Comparison of ENCODE assay signal across 13 cellular contexts in genomic region chr9:94866770-94867169, GRCh38.
DNase-seq lines count a peak whose midpoint lies in the region; ATAC-seq, FAIRE-seq and TF ChIP-seq lines count a peak whose summit lies in the region.
"Had no signal": no experiment of that assay in that cellular context is flagged by ENCODE, and none has a peak within 500 bp of the region (broad histone marks: within the 10 kb centered on the region; RNA-seq: fewer than 3 reads in every experiment).

No MANE protein-coding gene starts in this region.

- POLR2A ChIA-PET in HCT116 (lab: Charles Lee): interaction anchor here (0.6 to 1.2 kb wide), 3 partner anchors 12 to 77 kb away, joined by 3 to 5 read pairs (median 3); no protein-coding TSS in a partner anchor

- peak overlapping the region in 1 of 2 experiments; percentile 36; a peak in 2 of 4 replicates for H3K4me3 ChIP-seq in HCT116 (replicated peaks in 1 of 2; ENCODE audit: low read depth in 1 of 2, low read length in 2 of 2)
- H3K4me3 ChIP-seq in WERI-Rb-1 (ENCODE audit: low read depth, low read length): no peak overlapping the region
- H3K4me3 ChIP-seq in skeletal muscle tissue (ENCODE audit: low read length in 3 of 3): no peak overlapping the region
- H3K4me3 ChIP-seq: GM12878 had no signal

- H3K4me1 ChIP-seq in HCT116 (ENCODE audit: control insufficient read depth in 1 of 2, insufficient read depth in 2 of 2, low read length in 2 of 2) (peaks cover 44 to 58% of the 10 kb centered on the region in 2 experiments), skeletal muscle tissue (ENCODE audit: control insufficient read depth in 3 of 3, insufficient read depth in 3 of 3, low read length in 3 of 3) (peaks cover 56 to 63% (median 56%) of the 10 kb centered on the region in 3 donors)

- DNase-seq in HCT116 (ENCODE audit: low read depth, low spot score) (no peak), WERI-Rb-1 (no peak), SW 1271 (lab: John Stamatoyannopoulos, UW) (no peak), NCI-H345 treated with DMSO at 0.1 percent for 48 hours (lab: John Stamatoyannopoulos, UW; ENCODE audit: unreplicated experiment) (no peak)
- DNase-seq: activated CD8-positive, alpha-beta memory T cell treated with anti-CD3 and anti-CD28 coated beads, Interleukin-2, amount 50 U/mL, for 4 hours; T-helper 17 cell had no signal

- no peaks in the 10 kb centered on the region for H3K36me3 ChIP-seq in HCT116 (ENCODE audit: control insufficient read depth in 1 of 2, insufficient read depth in 2 of 2, low read length in 2 of 2)
- no peaks in the 10 kb centered on the region for H3K36me3 ChIP-seq in WERI-Rb-1
- H3K36me3 ChIP-seq in skeletal muscle tissue (ENCODE audit: control insufficient read depth in 3 of 3, insufficient read depth in 3 of 3, low read length in 3 of 3): no peaks in the 10 kb centered on the region

- TF ChIP-seq POLR2A in HCT116 (IDR thresholded peaks at IDR 0.05; ENCODE audit: borderline replicate concordance, extremely low read depth, insufficient read depth, insufficient read length): no peak

- no peak overlapping the region for H2AFZ ChIP-seq in HCT116 (ENCODE audit: low read depth, low read length, poor library complexity, severe bottlenecking)

- H3K79me2 ChIP-seq in HCT116 (ENCODE audit: insufficient read depth, low read length): no peaks in the 10 kb centered on the region

- H3K9me3 ChIP-seq in HCT116 (ENCODE audit: control insufficient read depth in 1 of 2, insufficient read depth in 1 of 2, low read depth in 1 of 2, low read length in 2 of 2): no peaks in the 10 kb centered on the region
- no peaks in the 10 kb centered on the region for H3K9me3 ChIP-seq in WERI-Rb-1 (ENCODE audit: severe bottlenecking)
- no peaks in the 10 kb centered on the region for H3K9me3 ChIP-seq in skeletal muscle tissue (ENCODE audit: control insufficient read depth in 3 of 3, low read length in 3 of 3)

- peak overlapping the region; percentile 71 for H3K4me2 ChIP-seq in HCT116 (ENCODE audit: low read length)
- H3K4me2 ChIP-seq: KMS-11 had no signal

- H4K20me1 ChIP-seq in HCT116 (ENCODE audit: insufficient read depth): no peaks in the 10 kb centered on the region

- TF ChIP-seq CTCF in HCT116 (IDR thresholded peaks at IDR 0.05 in 2 of 3, conservative IDR thresholded peaks at IDR 0.05 in 1 of 3; ENCODE audit: borderline replicate concordance in 1 of 3, insufficient read depth in 1 of 3, low read depth in 2 of 3, low read length in 2 of 3) (no peak), WERI-Rb-1 (IDR thresholded peaks at IDR 0.05; ENCODE audit: low read depth, low read length) (no peak)

- no peak for ATAC-seq in HCT116
- ATAC-seq in GM21447 (IDR thresholded peaks at IDR 0.05; ENCODE audit: unreplicated experiment): no peak
- no peak for ATAC-seq in GM21515 (IDR thresholded peaks at IDR 0.05; ENCODE audit: unreplicated experiment)
- ATAC-seq: GM12878, T-helper 17 cell had no signal

- peak overlapping the region; percentile 44 for H3K9ac ChIP-seq in HCT116 (ENCODE audit: low read length)
- peak overlapping the region; percentile 59 to 69 (median 60) for H3K9ac ChIP-seq in skeletal muscle tissue (ENCODE audit: low read depth in 1 of 3, low read length in 3 of 3)
- H3K9ac ChIP-seq: KMS-11 had no signal

- FAIRE-seq in islet of Langerhans (lab: Jason Lieb, UNC): peak; percentile 85
- FAIRE-seq: bronchial epithelial cell, GM12878 had no signal

- CTCF ChIA-PET in HCT116 (lab: Charles Lee): no interaction called here

- H3K9me2 ChIP-seq in HCT116 (ENCODE audit: insufficient read depth): no peaks in the 10 kb centered on the region

- intact Hi-C loops in HCT116 (cut with micrococcal nuclease): loop anchor here (5.0 kb wide), 1 partner anchor 136 kb away; no protein-coding TSS in a partner anchor

- H3K27ac ChIP-seq in HCT116 (ENCODE audit: low read depth, low read length): peak overlapping the region; percentile 62; the same call in 1 of the 2 replicates
- peak overlapping the region; percentile 69 for H3K27ac ChIP-seq in WERI-Rb-1
- H3K27ac ChIP-seq in skeletal muscle tissue (ENCODE audit: low read depth, low read length): peak overlapping the region; percentile 93
- H3K27ac ChIP-seq: KMS-11 had no signal

- BruUV-seq in HCT116 (replicated peaks; lab: Mats Ljungman, UMichigan): no TSS peak

- RAD21 ChIA-PET in HCT116 (lab: Charles Lee; ENCODE audit: low non-redundant PET in 1 of 2, low total read pairs in 2 of 2, uncharacterized antibody in 2 of 2, unreplicated experiment in 2 of 2): no interaction called here

- TF ChIP-seq RAD21 in HCT116 (IDR thresholded peaks at IDR 0.05; ENCODE audit: low read depth): no peak

- H3K27me3 ChIP-seq in HCT116 (ENCODE audit: insufficient read depth, low read length): no peaks in the 10 kb centered on the region
- no peaks in the 10 kb centered on the region for H3K27me3 ChIP-seq in WERI-Rb-1 (ENCODE audit: insufficient read depth, low read depth, severe bottlenecking)
- H3K27me3 ChIP-seq in skeletal muscle tissue (ENCODE audit: control insufficient read depth in 3 of 3, insufficient read depth in 3 of 3, low read length in 3 of 3): no peaks in the 10 kb centered on the region

TF ChIP-seq in HCT116, 20 proteins besides CTCF, POLR2A, EP300 and RAD21:
- TF ChIP-seq EGR1 (IDR thresholded peaks at IDR 0.05; ENCODE audit: low read depth) (no peak), CBX3 (IDR thresholded peaks at IDR 0.05; ENCODE audit: low read depth) (no peak), JUND (IDR thresholded peaks at IDR 0.05) (no peak), EZH2 (IDR thresholded peaks at IDR 0.05) (no peak), CEBPB (IDR thresholded peaks at IDR 0.05; ENCODE audit: low read depth) (no peak), REST (IDR thresholded peaks at IDR 0.05; ENCODE audit: low read depth) (no peak), SRF (IDR thresholded peaks at IDR 0.05; ENCODE audit: low read depth) (no peak), SP1 (IDR thresholded peaks at IDR 0.05; ENCODE audit: low read depth) (no peak), EZH2phosphoT487 (IDR thresholded peaks at IDR 0.05; ENCODE audit: borderline replicate concordance) (no peak), MAX (IDR thresholded peaks at IDR 0.05) (no peak), YY1 (IDR thresholded peaks at IDR 0.05; ENCODE audit: extremely low read depth, insufficient replicate concordance, low read depth, low read length) (no peak), FOSL1 (IDR thresholded peaks at IDR 0.05; ENCODE audit: low read depth) (no peak), ZFX (IDR thresholded peaks at IDR 0.05) (no peak), ELF1 (IDR thresholded peaks at IDR 0.05; ENCODE audit: borderline replicate concordance, low read depth) (no peak), TCF7L2 (IDR thresholded peaks at IDR 0.05; ENCODE audit: borderline replicate concordance, extremely low read depth, insufficient read depth, insufficient read length) (no peak), ZNF274 (IDR thresholded peaks at IDR 0.05; ENCODE audit: low read depth, low read length) (no peak)
- TF ChIP-seq, protein P1, sequence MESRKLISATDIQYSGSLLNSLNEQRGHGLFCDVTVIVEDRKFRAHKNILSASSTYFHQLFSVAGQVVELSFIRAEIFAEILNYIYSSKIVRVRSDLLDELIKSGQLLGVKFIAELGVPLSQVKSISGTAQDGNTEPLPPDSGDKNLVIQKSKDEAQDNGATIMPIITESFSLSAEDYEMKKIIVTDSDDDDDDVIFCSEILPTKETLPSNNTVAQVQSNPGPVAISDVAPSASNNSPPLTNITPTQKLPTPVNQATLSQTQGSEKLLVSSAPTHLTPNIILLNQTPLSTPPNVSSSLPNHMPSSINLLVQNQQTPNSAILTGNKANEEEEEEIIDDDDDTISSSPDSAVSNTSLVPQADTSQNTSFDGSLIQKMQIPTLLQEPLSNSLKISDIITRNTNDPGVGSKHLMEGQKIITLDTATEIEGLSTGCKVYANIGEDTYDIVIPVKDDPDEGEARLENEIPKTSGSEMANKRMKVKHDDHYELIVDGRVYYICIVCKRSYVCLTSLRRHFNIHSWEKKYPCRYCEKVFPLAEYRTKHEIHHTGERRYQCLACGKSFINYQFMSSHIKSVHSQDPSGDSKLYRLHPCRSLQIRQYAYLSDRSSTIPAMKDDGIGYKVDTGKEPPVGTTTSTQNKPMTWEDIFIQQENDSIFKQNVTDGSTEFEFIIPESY (IDR thresholded peaks at IDR 0.05; ENCODE audit: extremely low read depth, insufficient replicate concordance, low read length): no peak
